ENCODE assay signal across 12 cellular contexts in the genomic region with DNA sequence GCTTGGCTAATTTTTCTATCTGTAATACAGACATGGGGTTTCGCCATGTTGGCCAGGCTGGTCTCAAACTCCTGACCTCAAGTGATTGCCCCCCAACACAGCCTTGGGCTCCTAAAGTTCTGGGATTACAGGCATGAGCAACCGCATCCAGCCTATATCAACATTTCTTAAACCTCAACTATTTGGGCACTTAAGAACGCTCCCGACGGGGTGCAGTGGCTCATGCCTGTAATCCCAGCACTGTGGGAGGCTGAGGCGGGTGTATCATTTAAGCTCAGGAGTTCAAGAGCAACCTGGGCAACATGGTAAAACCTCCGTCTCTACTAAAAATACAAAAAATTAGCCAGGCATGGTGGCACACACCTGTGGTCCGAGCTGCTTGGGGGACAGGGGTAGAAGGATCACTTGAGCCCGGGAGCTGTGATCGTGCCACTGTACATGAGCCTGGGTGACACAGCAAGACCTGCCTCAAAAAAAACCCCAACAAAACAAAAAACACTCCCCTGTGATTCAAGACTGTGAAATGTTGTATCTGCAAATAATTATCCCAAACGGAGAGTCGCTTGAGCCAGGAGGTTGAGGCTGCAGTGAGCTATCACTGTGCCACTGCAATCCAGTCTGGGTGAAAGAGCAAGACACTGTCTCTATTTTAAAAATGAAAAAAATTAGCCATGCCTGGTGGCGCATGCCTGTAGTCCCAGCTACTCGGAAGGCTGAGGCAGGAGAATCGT. TPM values are rescaled to one million over a fixed set of nuclear protein-coding genes. Genes with fewer than 3 reads are reported as not detected.
DNase-seq lines count a peak whose midpoint lies in the region; ATAC-seq and TF ChIP-seq lines count a peak whose summit lies in the region.
"Had no signal": no experiment of that assay in that cellular context is flagged by ENCODE, and none has a peak within 500 bp of the region (broad histone marks: within the 10 kb centered on the region; RNA-seq: fewer than 3 reads in every experiment).

No MANE protein-coding gene starts in this region.

- no peak for TF ChIP-seq CTCF in RWPE2 (IDR thresholded peaks at IDR 0.05; ENCODE audit: poor library complexity, severe bottlenecking)
- TF ChIP-seq CTCF in spleen (IDR thresholded peaks at IDR 0.05 in 8 of 11, conservative IDR thresholded peaks at IDR 0.05 in 3 of 11) = no peak

- intact Hi-C loops in spleen (cut with DNase I; ENCODE audit: low total_unique reads) = no loop called here

- TF ChIP-seq POLR2A in spleen (IDR thresholded peaks at IDR 0.05) = no peak

- H3K4me1 ChIP-seq in RWPE2 (ENCODE audit: insufficient read depth, poor library complexity, severe bottlenecking) = peaks cover 56% of the 10 kb centered on the region
- H3K4me1 ChIP-seq in spleen = peaks cover 38 to 99% (median 91%) of the 10 kb centered on the region in 6 donors

- WGBS in spleen, 5 donors = 84 to 88% (median 86%) methylated on average over 15 of the region's 15 CpGs

- H3K27ac ChIP-seq in RWPE2 (ENCODE audit: poor library complexity, severe bottlenecking) = peak overlapping the region; percentile 94
- peak overlapping the region; percentile 7 to 81 (median 68) for H3K27ac ChIP-seq in spleen
- H3K27ac ChIP-seq: parathyroid adenoma had no signal

- peaks cover 38% of the 10 kb centered on the region for H3K36me3 Mint-ChIP-seq in T-helper 2 cell treated with Interferon-gamma antibody and Interleukin-4, amounts not matched to agents 5 μg/mL and 100 μg/mL, for 36 hours (ENCODE audit: low read depth)

- H3K4me3 Mint-ChIP-seq in T-helper 2 cell treated with Interferon-gamma antibody and Interleukin-4, amounts not matched to agents 5 μg/mL and 100 μg/mL, for 36 hours = peak overlapping the region; percentile 66

- no peaks in the 10 kb centered on the region for H3K27me3 ChIP-seq in RWPE2 (ENCODE audit: insufficient read depth, poor library complexity, severe bottlenecking)
- no peaks in the 10 kb centered on the region for H3K27me3 ChIP-seq in spleen (replicated peaks in 1 of 7)

- no peak overlapping the region for H3K4me3 ChIP-seq in RWPE2 (ENCODE audit: severe bottlenecking)
- no peak overlapping the region for H3K4me3 ChIP-seq in spleen

- peaks cover 38% of the 10 kb centered on the region for H3K4me1 Mint-ChIP-seq in T-helper 2 cell treated with Interferon-gamma antibody and Interleukin-4, amounts not matched to agents 5 μg/mL and 100 μg/mL, for 36 hours (ENCODE audit: low read depth)

- no peak for ATAC-seq in RWPE2 (ENCODE audit: low read depth)

- no peaks in the 10 kb centered on the region for H3K9me3 ChIP-seq in RWPE2 (ENCODE audit: severe bottlenecking)
- peaks cover 0 to 8% (median 2%) of the 10 kb centered on the region in 8 donors for H3K9me3 ChIP-seq in spleen

- H3K27me3 Mint-ChIP-seq in T-helper 2 cell treated with Interferon-gamma antibody and Interleukin-4, amounts not matched to agents 5 μg/mL and 100 μg/mL, for 36 hours (ENCODE audit: low read depth) = no peaks in the 10 kb centered on the region

- peaks cover 10% of the 10 kb centered on the region; the same call in 1 of the 2 replicates for H3K36me3 ChIP-seq in RWPE2 (ENCODE audit: low read depth)
- H3K36me3 ChIP-seq in spleen = peaks cover 0 to 5% (median 0%) of the 10 kb centered on the region in 6 donors

- no peak for DNase-seq in T-helper 2 cell treated with Interferon-gamma antibody and Interleukin-4, amounts not matched to agents 5 μg/mL and 100 μg/mL, for 36 hours (ENCODE audit: low spot score)
- DNase-seq in T-helper 2 cell = no peak
- DNase-seq in RWPE2 (ENCODE audit: low spot score) = no peak
- DNase-seq in fibroblast of peridontal ligament (ENCODE audit: extremely low read depth) = peak; percentile 70
- no peak for DNase-seq in spleen
- DNase-seq in GOT3 (lab: John Stamatoyannopoulos, UW) = no peak
- DNase-seq in HuH-7.5 (ENCODE audit: low spot score) = no peak
- DNase-seq in activated CD4-positive, CD25-positive, alpha-beta regulatory T cell (lab: John Stamatoyannopoulos, UW) = no peak
- DNase-seq: amygdala, MV-4-11, NCI-H748 treated with DMSO at 0.1 percent for 48 hours had no signal

- peak overlapping the region; percentile 81 for H3K27ac Mint-ChIP-seq in T-helper 2 cell treated with Interferon-gamma antibody and Interleukin-4, amounts not matched to agents 5 μg/mL and 100 μg/mL, for 36 hours

- H3K9me3 Mint-ChIP-seq in T-helper 2 cell treated with Interferon-gamma antibody and Interleukin-4, amounts not matched to agents 5 μg/mL and 100 μg/mL, for 36 hours = peaks cover 10% of the 10 kb centered on the region

RNA-seq across cellular contexts. Expression of gene PPTC7, which starts 21.5 kb away (rescaled TPM):
- total RNA-seq in spleen = 10 to 100 TPM; 20.1 to 27.3 (median 26.5) TPM
- polyA plus RNA-seq in spleen = 1 to 10 TPM; 7.5 to 9.9 (median 8.3) TPM

RNA-seq across cellular contexts. Expression of gene TCTN1, which starts 52.3 kb away (rescaled TPM):
- total RNA-seq in spleen = 10 to 100 TPM; 14.8 to 30.8 (median 24.5) TPM
- polyA plus RNA-seq in spleen = 10 to 100 TPM in 2 of 3 donors, 1 to 10 TPM in 1; 8.4 to 21.0 (median 14.7) TPM

RNA-seq across cellular contexts. Expression of gene RAD9B, which starts 59.5 kb away (rescaled TPM):
- 1 to 10 TPM in 6 of 7 donors, under 1 TPM in 1; 0.67 to 2.2 (median 1.4) TPM for total RNA-seq in spleen
- under 1 TPM; 0.35 to 0.74 (median 0.61) TPM for polyA plus RNA-seq in spleen

RNA-seq across cellular contexts. Expression of gene VPS29, which starts 59.7 kb away (rescaled TPM):
- total RNA-seq in spleen = 100 to 1,000 TPM in 4 of 7 donors, 10 to 100 TPM in 3; 77.9 to 131 (median 103) TPM
- 100 to 1,000 TPM; 152 to 228 (median 193) TPM for polyA plus RNA-seq in spleen
